ENCODE assay signal across 9 cellular contexts in genomic region chr11:6390718-6391547, GRCh38. TPM values are rescaled to one million over a fixed set of nuclear protein-coding genes. Genes with fewer than 3 reads are reported as not detected.
DNase-seq lines count a peak whose midpoint lies in the region; ATAC-seq and TF ChIP-seq lines count a peak whose summit lies in the region.
"Had no signal": no experiment of that assay in that cellular context is flagged by ENCODE, and none has a peak within 500 bp of the region (broad histone marks: within the 10 kb centered on the region; RNA-seq: fewer than 3 reads in every experiment).

No MANE protein-coding gene starts in this region.

- POLR2A ChIA-PET in CD8-positive, alpha-beta memory T cell (lab: Charles Lee) = interaction anchor here (0.8 to 2.8 kb wide), 11 partner anchors 8 to 292 kb away, joined by 3 to 56 read pairs (median 7); partner anchors contain the start of genes APBB1, ARFIP2, MRPL17 and TAF10

- H3K27me3 ChIP-seq in CD8-positive, alpha-beta memory T cell (ENCODE audit: insufficient read depth, low read length, poor library complexity, severe bottlenecking) = no peaks in the 10 kb centered on the region
- peaks cover 9% of the 10 kb centered on the region for H3K27me3 ChIP-seq in NT2/D1 (ENCODE audit: insufficient read depth, insufficient read length)
- H3K27me3 ChIP-seq in endodermal cell (ENCODE audit: control insufficient read depth, insufficient read depth, low read length, poor library complexity, severe bottlenecking) = no peaks in the 10 kb centered on the region
- no peaks in the 10 kb centered on the region for H3K27me3 ChIP-seq in neutrophil

- ATAC-seq in HG03025 (IDR thresholded peaks at IDR 0.05; ENCODE audit: low FRiP score, unreplicated experiment) = no peak

- peaks cover 4 to 48% (median 4%) of the 10 kb centered on the region in 3 donors for H3K36me3 Mint-ChIP-seq in CD8-positive, alpha-beta memory T cell
- peaks cover 1% of the 10 kb centered on the region for H3K36me3 Mint-ChIP-seq in endodermal cell (ENCODE audit: low read depth)

- CTCF ChIA-PET in CD8-positive, alpha-beta memory T cell (lab: Charles Lee) = interaction anchor here (1.2 to 7.1 kb wide), 10 partner anchors 9 to 94 kb away, joined by 3 to 51 read pairs (median 6); partner anchors contain the start of genes APBB1 and TRIM3

- no peaks in the 10 kb centered on the region for H3K9me3 Mint-ChIP-seq in CD8-positive, alpha-beta memory T cell
- no peaks in the 10 kb centered on the region for H3K9me3 Mint-ChIP-seq in endodermal cell

- H3K4me3 Mint-ChIP-seq in CD8-positive, alpha-beta memory T cell = peak overlapping the region; percentile 85 to 96 (median 93)
- H3K4me3 Mint-ChIP-seq in endodermal cell = peak overlapping the region; percentile 72

- H3K27ac ChIP-seq in CD8-positive, alpha-beta memory T cell (ENCODE audit: low read depth, low read length) = peak overlapping the region; percentile 71
- H3K27ac ChIP-seq in endodermal cell (ENCODE audit: low read depth, low read length) = no peak overlapping the region
- H3K27ac ChIP-seq in neutrophil = peak overlapping the region; percentile 93

- TF ChIP-seq CTCF in endodermal cell (conservative IDR thresholded peaks at IDR 0.05) (no peak), neutrophil (IDR thresholded peaks at IDR 0.05) (no peak)

- peak in 2 of 5 donors; percentile 15 to 54 for DNase-seq in CD8-positive, alpha-beta memory T cell
- DNase-seq in NT2/D1 (ENCODE audit: low read depth, low spot score) = no peak
- DNase-seq in endodermal cell = no peak
- no peak for DNase-seq in UCSD-AML1 (lab: John Stamatoyannopoulos, UW; ENCODE audit: unreplicated experiment)
- no peak for DNase-seq in NK-92 treated with Interleukin-12 subunit alpha and Interleukin-12 subunit beta, amount 100 ng/mL, for 24 hours (lab: John Stamatoyannopoulos, UW)
- DNase-seq in effector CD4-positive, alpha-beta T cell = no peak

- H3K4me1 ChIP-seq in CD8-positive, alpha-beta memory T cell (ENCODE audit: insufficient read depth, low read length) = peaks cover 48% of the 10 kb centered on the region
- H3K4me1 ChIP-seq in NT2/D1 (ENCODE audit: insufficient read depth, insufficient read length) (peaks cover 6% of the 10 kb centered on the region), endodermal cell (ENCODE audit: control insufficient read depth, insufficient read depth, low read length) (peaks cover 9% of the 10 kb centered on the region), neutrophil (ENCODE audit: control insufficient read depth in 1 of 2, insufficient read depth in 1 of 2, low read depth in 1 of 2, low read length in 1 of 2) (peaks cover 20 to 21% of the 10 kb centered on the region in 2 experiments)

- no peaks in the 10 kb centered on the region for H3K9me3 ChIP-seq in CD8-positive, alpha-beta memory T cell (ENCODE audit: low read length)
- no peaks in the 10 kb centered on the region for H3K9me3 ChIP-seq in NT2/D1 (ENCODE audit: insufficient read depth, low read length)
- H3K9me3 ChIP-seq in endodermal cell (ENCODE audit: control insufficient read depth, low read length) = no peaks in the 10 kb centered on the region
- H3K9me3 ChIP-seq in neutrophil = no peaks in the 10 kb centered on the region

- peak overlapping the region; percentile 89 to 99 (median 97) for H3K27ac Mint-ChIP-seq in CD8-positive, alpha-beta memory T cell
- H3K27ac Mint-ChIP-seq in endodermal cell = no peak overlapping the region

- H3K36me3 ChIP-seq in CD8-positive, alpha-beta memory T cell (ENCODE audit: insufficient read depth, low read length) = no peaks in the 10 kb centered on the region
- peaks cover 22% of the 10 kb centered on the region for H3K36me3 ChIP-seq in NT2/D1 (ENCODE audit: insufficient read depth, insufficient read length, low read length)
- H3K36me3 ChIP-seq in endodermal cell (ENCODE audit: control insufficient read depth, insufficient read depth, low read length) = no peaks in the 10 kb centered on the region
- peaks cover 27% of the 10 kb centered on the region for H3K36me3 ChIP-seq in neutrophil

- WGBS in endodermal cell (ENCODE audit: insufficient coverage in 1 of 2, insufficient read length in 1 of 2), 2 experiments = 53 to 54% methylated on average over 6 to 20 of the region's 20 CpGs

- H3K4me1 Mint-ChIP-seq in CD8-positive, alpha-beta memory T cell = peaks cover 44 to 61% (median 44%) of the 10 kb centered on the region in 3 donors
- H3K4me1 Mint-ChIP-seq in endodermal cell = peaks cover 28% of the 10 kb centered on the region

- peak overlapping the region; percentile 64 for H3K4me3 ChIP-seq in CD8-positive, alpha-beta memory T cell (ENCODE audit: low read length)
- H3K4me3 ChIP-seq in NT2/D1 (ENCODE audit: insufficient read length, low read depth) (peak overlapping the region; percentile 63), endodermal cell (ENCODE audit: low read length) (peak overlapping the region; percentile 89), neutrophil (ENCODE audit: low read depth in 1 of 2, low read length in 1 of 2) (peak overlapping the region; percentile 80 to 87)

- peak overlapping the region; percentile 84 for H3K9ac ChIP-seq in NT2/D1 (ENCODE audit: insufficient read length, low read depth)
- H3K9ac ChIP-seq in endodermal cell (ENCODE audit: extremely low read depth, low read length, poor library complexity, severe bottlenecking) = peak overlapping the region; percentile 42

- no peaks in the 10 kb centered on the region for H3K27me3 Mint-ChIP-seq in CD8-positive, alpha-beta memory T cell
- H3K27me3 Mint-ChIP-seq in endodermal cell (ENCODE audit: insufficient read depth) = no peaks in the 10 kb centered on the region

RNA-seq across cellular contexts. Expression of gene SMPD1, which starts 0.7 kb away (rescaled TPM):
- 10 to 100 TPM; 30.4 to 30.9 TPM for total RNA-seq in CD8-positive, alpha-beta memory T cell
- 17.3 TPM for polyA plus RNA-seq in CD8-positive, alpha-beta memory T cell
- 10 to 100 TPM in 1 of 2 donors, 1 to 10 TPM in 1; 9.4 to 28.7 TPM for total RNA-seq in endodermal cell
- 18.4 TPM for polyA plus RNA-seq in endodermal cell (2013, experiment 1 of 2)
- 18.3 TPM for polyA plus RNA-seq in endodermal cell (2013, experiment 2 of 2)

RNA-seq across cellular contexts. Expression of gene APBB1, which starts 28.0 kb away (rescaled TPM):
- 10 to 100 TPM; 41.7 to 43.6 TPM for total RNA-seq in CD8-positive, alpha-beta memory T cell
- polyA plus RNA-seq in CD8-positive, alpha-beta memory T cell = 80.2 TPM
- total RNA-seq in endodermal cell = 10 to 100 TPM; 51.5 to 51.6 TPM
- 58.5 TPM for polyA plus RNA-seq in endodermal cell (2013, experiment 1 of 2)
- polyA plus RNA-seq in endodermal cell (2013, experiment 2 of 2) = 58.3 TPM

RNA-seq across cellular contexts. Expression of gene HPX, which starts 49.9 kb away (rescaled TPM):
- total RNA-seq in CD8-positive, alpha-beta memory T cell = under 1 TPM in 1 of 2 experiments, not detected in 1; 0.27 TPM
- not detected for polyA plus RNA-seq in CD8-positive, alpha-beta memory T cell
- total RNA-seq in endodermal cell = 1 to 10 TPM; 3.9 to 6.0 TPM
- 2.6 TPM for polyA plus RNA-seq in endodermal cell (2013, experiment 1 of 2)
- polyA plus RNA-seq in endodermal cell (2013, experiment 2 of 2) = 2.3 TPM
- total RNA-seq: lung microvascular endothelial cell had no signal
